ENCODE assay signal across 21 cellular contexts in genomic region chr5:174457141-174457678, GRCh38.
"Had no signal": no experiment of that assay in that cellular context is flagged by ENCODE, and none has a peak within 500 bp of the region (broad histone marks: within the 10 kb centered on the region; RNA-seq: fewer than 3 reads in every experiment).

No MANE protein-coding gene starts in this region.

- H3K36me3 ChIP-seq: left ventricle myocardium inferior, right lobe of liver, transverse colon had no signal

- H3K27me3 ChIP-seq: foreskin keratinocyte, right lobe of liver, testis, transverse colon had no signal

- H3K4me1 ChIP-seq: left ventricle myocardium inferior, right lobe of liver, testis had no signal

- ATAC-seq: activated naive CD8-positive, alpha-beta T cell treated with anti-CD3 and anti-CD28 coated beads, Interleukin-2, amount 50 U/mL, for 24 hours; esophagus mucosa; foreskin keratinocyte; right lobe of liver had no signal

- DNase-seq: activated CD4-positive, alpha-beta memory T cell treated with anti-CD3 and anti-CD28 coated beads, Interleukin-2, amount 10 ng/mL, durations not matched to agents 7 days and 5 days; activated CD4-positive, alpha-beta T cell treated with anti-CD3 and anti-CD28 coated beads for 1 hour; activated CD4-positive, alpha-beta T cell treated with anti-CD3 and anti-CD28 coated beads, Interleukin-2, amount 10 ng/mL, durations not matched to agents 7 days and 5 days; activated CD8-positive, alpha-beta memory T cell treated with anti-CD3 and anti-CD28 coated beads, Interleukin-2, amount 50 U/mL, for 48 hours; activated gamma-delta T cell; activated naive CD4-positive, alpha-beta T cell treated with anti-CD3 and anti-CD28 coated beads, Interleukin-2, amount 10 ng/mL, durations not matched to agents 7 days and 5 days; activated naive CD8-positive, alpha-beta T cell treated with anti-CD3 and anti-CD28 coated beads, Interleukin-2, amount 50 U/mL, for 24 hours; activated T-cell treated with anti-CD3 and anti-CD28 coated beads, Interleukin-2, amount 50 U/mL, for 24 hours; amygdala; central memory CD4-positive, alpha-beta T cell; foreskin keratinocyte; islet precursor cell; left ventricle myocardium inferior; right lobe of liver; stimulated activated CD4-positive, alpha-beta T cell treated with anti-CD3 and anti-CD28 coated beads, Interleukin-2, amount 100 ng/mL, for 48 hours; stimulated activated naive CD4-positive, alpha-beta T cell treated with Interleukin-2 at 50 U/mL for 16 hours; T-helper 2 cell; testis; transverse colon had no signal

- H3K4me3 ChIP-seq: left ventricle myocardium inferior, lung, right lobe of liver, testis, transverse colon had no signal

- H3K9me3 ChIP-seq: left ventricle myocardium inferior, right lobe of liver, testis, transverse colon had no signal

- H3K27ac ChIP-seq: foreskin keratinocyte, left ventricle myocardium inferior, right lobe of liver, testis, transverse colon had no signal
